9 cellular contexts compared by ENCODE assay signal in the genomic region with DNA sequence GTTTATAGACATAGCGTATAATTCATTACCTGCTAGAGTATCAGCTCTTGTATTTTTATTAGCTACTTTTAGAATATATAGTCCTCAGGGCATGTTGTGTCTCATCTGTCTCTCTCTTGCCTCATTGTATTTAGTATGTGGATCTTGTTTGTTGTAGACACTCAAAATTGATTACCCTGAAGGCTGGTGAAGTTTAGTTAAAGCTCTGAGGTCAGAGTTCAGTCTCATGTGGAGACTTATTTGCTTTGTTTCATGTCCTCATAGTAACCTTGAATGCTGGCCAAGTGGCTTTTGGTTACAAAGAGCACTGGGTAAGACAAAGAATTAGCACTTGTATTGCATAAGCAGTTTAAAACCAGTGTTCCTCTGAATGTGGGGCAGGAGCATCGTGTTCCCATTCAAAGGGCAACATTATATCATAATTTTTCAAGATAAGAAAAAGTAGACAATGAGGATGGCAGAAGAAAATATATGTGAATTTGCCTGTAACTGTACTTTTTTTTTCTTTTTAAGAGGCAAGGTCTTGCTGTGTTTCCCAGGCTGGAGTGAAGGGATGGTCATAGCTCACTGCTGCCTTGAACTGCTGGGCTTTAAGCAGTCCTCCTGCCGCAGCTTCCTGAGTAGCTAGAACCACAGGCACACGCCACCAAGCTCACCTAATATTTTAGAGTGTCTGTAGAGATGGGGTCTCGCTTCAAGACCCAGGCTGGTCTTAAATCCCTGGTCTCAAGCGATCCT. TPM values are rescaled to one million over a fixed set of nuclear protein-coding genes. Genes with fewer than 3 reads are reported as not detected.
A peak's percentile ranks its signal among the peaks of the same experiment; 100 is the strongest.
DNase-seq lines count a peak whose midpoint lies in the region; ATAC-seq, FAIRE-seq and TF ChIP-seq lines count a peak whose summit lies in the region.
"Had no signal": no experiment of that assay in that cellular context is flagged by ENCODE, and none has a peak within 500 bp of the region (broad histone marks: within the 10 kb centered on the region; RNA-seq: fewer than 3 reads in every experiment).

No MANE protein-coding gene starts in this region.

- peak overlapping the region in 1 of 2 experiments; percentile 54 for H2BK12ac ChIP-seq in mesenchymal stem cell (ENCODE audit: low read length in 2 of 2)

- POLR2A ChIA-PET in K562 (lab: Yijun Ruan, JAX), result interaction anchor here (0.7 to 5.7 kb wide), 4 partner anchors 10 to 24 kb away, joined by 3 to 26 read pairs (median 3); a partner anchor contains a TSS

- 72% methylated on average over 6 of the region's 6 CpGs for WGBS in K562 (ENCODE audit: insufficient coverage, low coverage, missing lambda C conversion rate)
- WGBS in mesenchymal stem cell, result 89% methylated on average over 4 of the region's 6 CpGs

- CTCF ChIA-PET in K562 (lab: Yijun Ruan, JAX; ENCODE audit: low intra/inter-chr PET ratio), result no interaction called here

- H3K4me2 ChIP-seq in K562 (ENCODE audit: insufficient read depth, low read length) (peak overlapping the region; percentile 79), mesenchymal stem cell (ENCODE audit: low read length, poor library complexity, severe bottlenecking) (no peak overlapping the region)

- no peak overlapping the region for H3K4me3 ChIP-seq in K562
- no peak overlapping the region for H3K4me3 ChIP-seq in mesenchymal stem cell (ENCODE audit: insufficient read depth in 1 of 2, low read depth in 1 of 2, low read length in 2 of 2)

- H3K4ac ChIP-seq in mesenchymal stem cell (ENCODE audit: low read depth in 1 of 2, low read length in 2 of 2), result peak overlapping the region in 1 of 2 experiments; percentile 33

- no peak for ATAC-seq in K562
- ATAC-seq in stimulated activated naive CD8-positive, alpha-beta T cell treated with anti-CD3 and anti-CD28 coated beads, Interleukin-15, Interleukin-2, amounts not matched to agents 100 U/mL and 50 U/mL, for 24 hours, result no peak
- ATAC-seq in HG03457 (IDR thresholded peaks at IDR 0.05; ENCODE audit: unreplicated experiment), result no peak
- ATAC-seq: foreskin keratinocyte had no signal

- BruUV-seq in K562 (replicated peaks; lab: Mats Ljungman, UMichigan), result no TSS peak

- peak overlapping the region; percentile 48 to 64; a peak in 3 of 4 replicates for H3K9ac ChIP-seq in K562 (ENCODE audit: insufficient read depth in 1 of 2, low read depth in 2 of 2, low read length in 2 of 2)
- H3K9ac ChIP-seq in mesenchymal stem cell (ENCODE audit: low read length), result no peak overlapping the region

- H2AFZ ChIP-seq in K562 (ENCODE audit: low read depth, low read length), result no peak overlapping the region
- no peak overlapping the region for H2AFZ ChIP-seq in mesenchymal stem cell (ENCODE audit: low read depth, low read length)

- no peak for FAIRE-seq in K562 (lab: Jason Lieb, UNC)

- no peaks in the 10 kb centered on the region for H4K20me1 ChIP-seq in K562 (replicated peaks; ENCODE audit: control insufficient read depth, insufficient read depth, low read length)

- H3K14ac ChIP-seq in mesenchymal stem cell (ENCODE audit: low read length in 2 of 2), result no peak overlapping the region

- H3K79me2 ChIP-seq in K562 (ENCODE audit: control insufficient read depth, insufficient read depth, low read length), result peaks cover 99% of the 10 kb centered on the region

- in situ Hi-C loops in K562 (cut with MboI), result no loop called here
- in situ Hi-C loops in ACHN (cut with HindIII; ENCODE audit: low pct_ligation_motif_present, low pct_unique_long_range_greater_than_20kb, low sequenced_read_pairs), result no loop called here

- peaks cover 31 to 54% of the 10 kb centered on the region in 2 experiments for H3K4me1 ChIP-seq in K562 (replicated peaks in 1 of 2; ENCODE audit: control insufficient read depth in 2 of 2, insufficient read depth in 2 of 2, low read length in 2 of 2)
- peaks cover 4% of the 10 kb centered on the region for H3K4me1 ChIP-seq in mesenchymal stem cell (ENCODE audit: control insufficient read depth, insufficient read depth, low read depth, low read length)

- TF ChIP-seq EP300 in K562 (IDR thresholded peaks at IDR 0.05; ENCODE audit: low read length), result no peak

- intact Hi-C loops in K562 (cut with micrococcal nuclease), result loop anchor here (2.0 kb wide), 1 partner anchor 17 kb away; a partner anchor contains a TSS

- H3K18ac ChIP-seq in mesenchymal stem cell (ENCODE audit: low read depth in 1 of 2, low read length in 2 of 2), result no peak overlapping the region

- no peak overlapping the region for H2BK120ac ChIP-seq in mesenchymal stem cell (ENCODE audit: low read depth, low read length)

- no peak for TF ChIP-seq RAD21 in K562 (CRISPR knock-in tag; conservative IDR thresholded peaks at IDR 0.05 in 1 of 2, IDR thresholded peaks at IDR 0.05 in 1 of 2)

- H2BK15ac ChIP-seq in mesenchymal stem cell (ENCODE audit: low read depth, poor library complexity, severe bottlenecking), result no peak overlapping the region

- no peaks in the 10 kb centered on the region for H3K9me3 ChIP-seq in K562 (replicated peaks; ENCODE audit: control insufficient read depth, insufficient read depth, low read depth, low read length)
- H3K9me3 ChIP-seq in mesenchymal stem cell (ENCODE audit: control insufficient read depth, low read length), result no peaks in the 10 kb centered on the region

- H3K23ac ChIP-seq in mesenchymal stem cell (ENCODE audit: low read length in 2 of 2), result no peak overlapping the region

- H2BK5ac ChIP-seq in mesenchymal stem cell (ENCODE audit: low read depth, low read length, poor library complexity, severe bottlenecking), result no peak overlapping the region

- DNase-seq in AG20443 (ENCODE audit: low spot score) (peak; percentile 32), LHCN-M2 (ENCODE audit: low read depth) (peak; percentile 74), K562 (ENCODE audit: extremely low read depth in 1 of 4, low spot score in 3 of 4) (peak in 1 of 4 experiments; percentile 62), mesenchymal stem cell (peak; percentile 47), ACHN (no peak)
- no peak for DNase-seq in stimulated activated naive CD8-positive, alpha-beta T cell treated with anti-CD3 and anti-CD28 coated beads, Interleukin-15, Interleukin-2, amounts not matched to agents 100 U/mL and 50 U/mL, for 24 hours
- DNase-seq in stimulated activated CD4-positive, alpha-beta T cell treated with anti-CD3 and anti-CD28 coated beads, Interleukin-4, amount 100 ng/mL, for 4 hours, result no peak
- DNase-seq: foreskin keratinocyte had no signal

- no peak for TF ChIP-seq POLR2A in K562 (conservative IDR thresholded peaks at IDR 0.05)

- H3K27me3 ChIP-seq in K562 (ENCODE audit: control insufficient read depth in 2 of 2, insufficient read depth in 2 of 2, low read length in 2 of 2) (no peaks in the 10 kb centered on the region), mesenchymal stem cell (ENCODE audit: control insufficient read depth in 1 of 2, insufficient read depth in 1 of 2, low read length in 2 of 2) (no peaks in the 10 kb centered on the region)
- H3K27me3 ChIP-seq: foreskin keratinocyte had no signal

- no peak overlapping the region for H4K91ac ChIP-seq in mesenchymal stem cell (ENCODE audit: low read length)

- no peak overlapping the region for H2AK5ac ChIP-seq in mesenchymal stem cell (ENCODE audit: low read length, severe bottlenecking)

- H3K9me1 ChIP-seq in K562 (ENCODE audit: control insufficient read depth, insufficient read depth, low read length), result no peaks in the 10 kb centered on the region

- H3K27ac ChIP-seq in K562 (ENCODE audit: extremely low read depth, low read depth, low read length) (peak overlapping the region; percentile 89), mesenchymal stem cell (ENCODE audit: low read length, poor library complexity, severe bottlenecking) (no peak overlapping the region)
- H3K27ac ChIP-seq: foreskin keratinocyte had no signal

- H3K36me3 ChIP-seq in K562 (ENCODE audit: control insufficient read depth, insufficient read depth, low read length), result peaks cover 44% of the 10 kb centered on the region
- H3K36me3 ChIP-seq in mesenchymal stem cell (ENCODE audit: control insufficient read depth in 1 of 2, insufficient read depth in 2 of 2, low read depth in 1 of 2, low read length in 2 of 2), result peaks cover 3 to 10% of the 10 kb centered on the region in 2 experiments

- no peak for TF ChIP-seq CTCF in K562 (IDR thresholded peaks at IDR 0.05 in 2 of 3, conservative IDR thresholded peaks at IDR 0.05 in 1 of 3; ENCODE audit: insufficient read depth in 2 of 3, low read depth in 1 of 3, low read length in 3 of 3)

- H3K79me1 ChIP-seq in mesenchymal stem cell (replicated peaks; ENCODE audit: low read length, poor library complexity, severe bottlenecking), result peaks cover 20% of the 10 kb centered on the region

- H4K8ac ChIP-seq in mesenchymal stem cell (ENCODE audit: low read length), result peak overlapping the region; percentile 30

RNA-seq across cellular contexts. Expression of a gene that starts 17.4 kb away (rescaled TPM):
- total RNA-seq in LHCN-M2 (2014; rRNA removed), result 15.3 and 16.4 TPM in 2 replicates
- 6.1 TPM for polyA plus RNA-seq in LHCN-M2 (2012)
- total RNA-seq in K562 (2011; cell fraction: chromatin; rRNA removed; ENCODE audit: low replicate concordance), result 251 and 301 TPM in 2 replicates
- total RNA-seq in K562 (2011; cell fraction: nucleolus; rRNA removed), result 61.0 and 78.0 TPM in 2 replicates
- total RNA-seq in K562 (2011; cell fraction: nucleoplasm; rRNA removed), result 82.1 and 87.6 TPM in 2 replicates
- total RNA-seq in K562 (2014; rRNA removed), result 23.9 and 25.2 TPM in 2 replicates
- total RNA-seq in K562 (2014; rRNA removed; fragmentation: Illumina TruSeq; extraction: Trizol), result 39.1 and 46.1 TPM in 2 replicates
- total RNA-seq in K562 (2015; rRNA removed; fragmentation: Illumina TruSeq; extraction: Trizol), result 29.9 and 31.1 TPM in 2 replicates
- 45.5 and 55.3 TPM in 2 replicates for total RNA-seq in K562 (2021)
- 41.4 and 43.9 TPM in 2 replicates for polyA plus RNA-seq in K562 (2011; rRNA removed)
- 11.5 and 23.2 TPM in 2 replicates for polyA plus RNA-seq in K562 (2011; cell fraction: cytosol; rRNA removed)
- polyA plus RNA-seq in K562 (2011; cell fraction: nucleus; rRNA removed), result 37.1 and 53.3 TPM in 2 replicates
- polyA plus RNA-seq in K562 (2012), result 16.1 and 19.6 TPM in 2 replicates
- polyA plus RNA-seq in K562 (2014; fragmentation: Illumina TruSeq; extraction: Trizol), result 30.1 and 30.8 TPM in 2 replicates
- polyA plus RNA-seq in K562 (2014; fragmentation: Nextera tagmentation; extraction: Ambion mirVana), result 10 to 100 TPM; 17.0 to 22.9 TPM
- 20.6 and 23.3 TPM in 2 replicates for polyA plus RNA-seq in K562 (2014; rRNA removed)
- 210 and 261 TPM in 2 replicates for polyA minus RNA-seq in K562 (2011; rRNA and poly(A)+ RNA removed)
- polyA minus RNA-seq in K562 (2011; cell fraction: cytosol; rRNA and poly(A)+ RNA removed), result 25.3 and 33.2 TPM in 2 replicates
- 50.6 and 123 TPM in 2 replicates for polyA minus RNA-seq in K562 (2011; cell fraction: nucleus; rRNA and poly(A)+ RNA removed)
- 8.8 TPM for polyA plus RNA-seq in mesenchymal stem cell (2013, experiment 1 of 2)
- 9.2 TPM for polyA plus RNA-seq in mesenchymal stem cell (2013, experiment 2 of 2)

RNA-seq across cellular contexts. Expression of a gene that starts 17.6 kb away (rescaled TPM):
- 19.0 and 20.4 TPM in 2 replicates for total RNA-seq in LHCN-M2 (2014; rRNA removed)
- 7.0 TPM for polyA plus RNA-seq in LHCN-M2 (2012)
- total RNA-seq in K562 (2011; cell fraction: chromatin; rRNA removed; ENCODE audit: low replicate concordance), result 23.8 and 25.2 TPM in 2 replicates
- total RNA-seq in K562 (2011; cell fraction: nucleolus; rRNA removed), result 22.5 TPM in 2 replicates
- total RNA-seq in K562 (2011; cell fraction: nucleoplasm; rRNA removed), result 17.8 and 18.7 TPM in 2 replicates
- 51.1 and 55.1 TPM in 2 replicates for total RNA-seq in K562 (2014; rRNA removed)
- total RNA-seq in K562 (2014; rRNA removed; fragmentation: Illumina TruSeq; extraction: Trizol), result 72.3 and 80.2 TPM in 2 replicates
- 48.2 and 55.2 TPM in 2 replicates for total RNA-seq in K562 (2015; rRNA removed; fragmentation: Illumina TruSeq; extraction: Trizol)
- 63.0 and 63.6 TPM in 2 replicates for total RNA-seq in K562 (2021)
- polyA plus RNA-seq in K562 (2011; rRNA removed), result 50.7 and 70.6 TPM in 2 replicates
- polyA plus RNA-seq in K562 (2011; cell fraction: cytosol; rRNA removed), result 19.8 and 24.0 TPM in 2 replicates
- polyA plus RNA-seq in K562 (2011; cell fraction: nucleus; rRNA removed), result 13.3 and 16.0 TPM in 2 replicates
- polyA plus RNA-seq in K562 (2012), result 27.6 and 52.8 TPM in 2 replicates
- 63.5 and 65.0 TPM in 2 replicates for polyA plus RNA-seq in K562 (2014; fragmentation: Illumina TruSeq; extraction: Trizol)
- 100 to 1,000 TPM; 141 to 162 TPM for polyA plus RNA-seq in K562 (2014; fragmentation: Nextera tagmentation; extraction: Ambion mirVana)
- polyA plus RNA-seq in K562 (2014; rRNA removed), result 77.7 and 78.1 TPM in 2 replicates
- 27.1 and 29.2 TPM in 2 replicates for polyA minus RNA-seq in K562 (2011; rRNA and poly(A)+ RNA removed)
- 14.7 and 15.6 TPM in 2 replicates for polyA minus RNA-seq in K562 (2011; cell fraction: cytosol; rRNA and poly(A)+ RNA removed)
- polyA minus RNA-seq in K562 (2011; cell fraction: nucleus; rRNA and poly(A)+ RNA removed), result 14.9 and 19.1 TPM in 2 replicates
- 13.8 TPM for polyA plus RNA-seq in mesenchymal stem cell (2013, experiment 1 of 2)
- 13.7 TPM for polyA plus RNA-seq in mesenchymal stem cell (2013, experiment 2 of 2)

Comparison
In these comparisons a context has a peak if more than half of its experiments do, and no peak if none do; other contexts are left out.
1. DNase-seq: peak in AG20443 (single experiment), LHCN-M2 (single experiment) and mesenchymal stem cell (single experiment); none in stimulated activated naive CD8-positive, alpha-beta T cell treated with anti-CD3 and anti-CD28 coated beads, Interleukin-15, Interleukin-2, amounts not matched to agents 100 U/mL and 50 U/mL, for 24 hours (single experiment), stimulated activated CD4-positive, alpha-beta T cell treated with anti-CD3 and anti-CD28 coated beads, Interleukin-4, amount 100 ng/mL, for 4 hours (0 of 2) and ACHN (single experiment).